29 cellular contexts compared by ENCODE assay signal in the genomic region with DNA sequence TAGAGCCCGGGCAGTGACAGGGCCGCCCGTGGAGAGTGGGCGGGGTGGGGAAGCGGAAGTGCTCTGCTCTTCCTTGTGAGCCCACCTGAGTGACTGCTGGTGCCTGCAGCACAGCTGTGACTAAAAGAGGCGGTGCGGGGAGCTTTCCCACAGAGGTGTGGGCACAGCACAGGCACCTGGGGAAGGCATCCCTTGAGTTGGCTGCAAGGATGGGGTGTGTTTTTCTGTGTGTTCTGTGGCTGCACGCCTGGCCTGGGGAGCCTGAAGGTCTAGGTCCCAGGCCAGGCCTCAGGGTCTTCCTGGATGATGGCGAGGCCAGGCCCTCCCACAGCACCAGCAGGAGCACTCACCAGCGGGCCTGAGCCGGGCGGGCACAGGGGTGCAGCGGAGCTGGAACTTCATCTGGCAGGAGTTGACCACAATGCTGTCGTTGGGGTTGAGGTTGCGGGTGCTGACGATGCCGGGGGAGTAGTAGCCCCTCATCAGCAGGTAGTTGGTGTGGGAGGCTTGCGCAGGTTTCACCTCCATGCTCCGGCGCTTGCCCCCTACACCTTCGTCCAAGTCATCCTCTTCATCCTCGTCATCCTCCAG.
"Had no signal": no experiment of that assay in that cellular context is flagged by ENCODE, and none has a peak within 500 bp of the region (broad histone marks: within the 10 kb centered on the region; RNA-seq: fewer than 3 reads in every experiment).

No MANE protein-coding gene starts in this region.

- H3K4me3 Mint-ChIP-seq: activated naive CD4-positive, alpha-beta T cell treated with anti-CD3 and anti-CD28 coated beads for 36 hours; activated naive CD8-positive, alpha-beta T cell treated with anti-CD3 and anti-CD28 coated beads for 36 hours; activated T-helper 1 cell treated with anti-CD3 and anti-CD28 coated beads, Interleukin-12 subunit alpha, Interleukin-12 subunit beta, Interleukin-2, Interleukin-4 antibody, amounts not matched to agents 30 ng/mL and 10 ng/mL and 1 ng/mL, durations not matched to agents 14 hours and 24 hours and 36 hours; brain; memory B cell; nephron progenitor cell had no signal

- H3K9me3 ChIP-seq: adrenal gland, ascending aorta, gastrocnemius medialis, stomach, thyroid gland had no signal

- H3K4me1 ChIP-seq: ascending aorta, gastrocnemius medialis, parathyroid adenoma, stomach, thyroid gland had no signal

- DNase-seq: activated CD4-positive, alpha-beta T cell treated with anti-CD3 and anti-CD28 coated beads for 4 hours; activated CD4-positive, alpha-beta T cell treated with anti-CD3 and anti-CD28 coated beads, Interleukin-2, amount 50 U/mL, for 4 hours; activated CD8-positive, alpha-beta memory T cell treated with anti-CD3 and anti-CD28 coated beads, Interleukin-2, amount 50 U/mL, for 4 hours; activated effector memory CD4-positive, alpha-beta T cell treated with anti-CD3 and anti-CD28 coated beads, Interleukin-2, amount 50 U/mL, for 16 hours; activated naive CD4-positive, alpha-beta T cell treated with anti-CD3 and anti-CD28 coated beads for 36 hours; activated naive CD8-positive, alpha-beta T cell treated with anti-CD3 and anti-CD28 coated beads for 36 hours; activated T-cell treated with anti-CD3 and anti-CD28 coated beads, Interleukin-2, amount 50 U/mL, for 1 hour; adrenal gland; cerebellar nuclear complex; dorsolateral prefrontal cortex; effector memory CD4-positive, alpha-beta T cell; erythroblast; gastrocnemius medialis; glutamatergic neuron; hippocampal formation; left colon; nephron progenitor cell; stimulated activated CD4-positive, alpha-beta T cell treated with anti-CD3 and anti-CD28 coated beads, Interleukin-4, amount 100 ng/mL, for 1 hour; stomach; thyroid gland had no signal

- H3K27ac Mint-ChIP-seq: activated naive CD4-positive, alpha-beta T cell treated with anti-CD3 and anti-CD28 coated beads for 36 hours; activated naive CD8-positive, alpha-beta T cell treated with anti-CD3 and anti-CD28 coated beads for 36 hours; activated T-helper 1 cell treated with anti-CD3 and anti-CD28 coated beads, Interleukin-12 subunit alpha, Interleukin-12 subunit beta, Interleukin-2, Interleukin-4 antibody, amounts not matched to agents 30 ng/mL and 10 ng/mL and 1 ng/mL, durations not matched to agents 14 hours and 24 hours and 36 hours; brain; nephron progenitor cell had no signal

- H2AFZ ChIP-seq: parathyroid adenoma had no signal

- H3K27me3 ChIP-seq: adrenal gland, ascending aorta, cardiac muscle cell, dorsolateral prefrontal cortex, gastrocnemius medialis, stomach, thyroid gland had no signal

- H3K27ac ChIP-seq: adrenal gland, ascending aorta, cardiac muscle cell, coronary artery, dorsolateral prefrontal cortex, parathyroid adenoma, stomach, thyroid gland, VCaP had no signal

- H3K4me3 ChIP-seq: adrenal gland, ascending aorta, cardiac muscle cell, coronary artery, dorsolateral prefrontal cortex, gastrocnemius medialis, stomach, thyroid gland had no signal

- H3K4me1 Mint-ChIP-seq: brain, memory B cell had no signal

- ATAC-seq: gastrocnemius medialis, left colon, right cardiac atrium had no signal

- H3K9me3 Mint-ChIP-seq: activated naive CD4-positive, alpha-beta T cell treated with anti-CD3 and anti-CD28 coated beads for 36 hours; activated T-helper 1 cell treated with anti-CD3 and anti-CD28 coated beads, Interleukin-12 subunit alpha, Interleukin-12 subunit beta, Interleukin-2, Interleukin-4 antibody, amounts not matched to agents 30 ng/mL and 10 ng/mL and 1 ng/mL, durations not matched to agents 14 hours and 24 hours and 36 hours; brain; memory B cell had no signal

- H3K27me3 Mint-ChIP-seq: activated naive CD8-positive, alpha-beta T cell treated with anti-CD3 and anti-CD28 coated beads for 36 hours; brain; memory B cell had no signal

- H3K9ac ChIP-seq: parathyroid adenoma had no signal
